Comparison of ENCODE assay signal across 11 cellular contexts in the genomic region with DNA sequence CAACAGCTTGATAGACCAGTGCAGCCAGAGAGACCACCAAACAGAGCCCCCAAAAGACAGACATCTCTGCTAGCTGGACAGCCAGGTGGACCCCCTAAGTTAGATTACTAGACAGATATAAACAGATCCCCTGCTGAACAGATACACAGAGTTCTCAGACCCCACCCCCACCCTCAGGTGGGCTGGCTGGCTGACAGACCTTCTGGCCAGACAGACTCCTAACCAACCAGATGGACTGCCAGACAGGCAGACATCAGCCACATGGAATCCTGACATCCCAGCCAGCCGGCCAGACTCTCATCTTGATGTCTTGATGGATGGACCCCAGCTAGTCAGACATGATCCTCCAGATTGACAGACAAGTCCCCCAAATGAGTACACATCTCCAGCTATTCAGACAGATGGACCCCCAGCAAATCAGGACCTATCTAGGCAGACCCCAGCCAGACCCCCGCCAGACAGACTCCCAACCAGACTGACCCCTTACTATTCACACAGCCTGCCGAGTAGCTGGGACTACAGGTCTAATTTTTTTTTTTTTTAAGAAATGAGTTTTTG. TPM values are rescaled to one million over a fixed set of nuclear protein-coding genes. Genes with fewer than 3 reads are reported as not detected.
DNase-seq lines count a peak whose midpoint lies in the region; ATAC-seq and TF ChIP-seq lines count a peak whose summit lies in the region.
"Had no signal": no experiment of that assay in that cellular context is flagged by ENCODE, and none has a peak within 500 bp of the region (broad histone marks: within the 10 kb centered on the region; RNA-seq: fewer than 3 reads in every experiment).

No MANE protein-coding gene starts in this region.

- peaks cover 37 to 80% of the 10 kb centered on the region in 2 experiments for H3K79me1 ChIP-seq in IMR-90 (ENCODE audit: low read depth in 1 of 2, low read length in 2 of 2)

- no peak for TF ChIP-seq RAD21 in IMR-90 (IDR thresholded peaks at IDR 0.05; ENCODE audit: low read length)

- H2BK120ac ChIP-seq in IMR-90 (ENCODE audit: low read depth, low read length), result no peak overlapping the region

- BruUV-seq in IMR-90 (replicated peaks; lab: Mats Ljungman, UMichigan), result TSS peak; percentile 52
- no TSS peak for BruUV-seq in MCF 10A (replicated peaks; lab: Mats Ljungman, UMichigan)

- peak overlapping the region; percentile 4 for H2AK5ac ChIP-seq in IMR-90 (ENCODE audit: low read depth, low read length)

- H4K8ac ChIP-seq in IMR-90 (ENCODE audit: low read depth in 2 of 2, low read length in 2 of 2), result peak overlapping the region in 1 of 2 experiments; percentile 93; a peak in 1 of 4 replicates

- no peak for ATAC-seq in IMR-90 (ENCODE audit: low read depth)
- no peak for ATAC-seq in HG03520 (IDR thresholded peaks at IDR 0.05; ENCODE audit: unreplicated experiment)

- TF ChIP-seq CTCF in CD14-positive monocyte (IDR thresholded peaks at IDR 0.05) (no peak), IMR-90 (conservative IDR thresholded peaks at IDR 0.05; ENCODE audit: low read depth, low read length) (no peak), MCF 10A (IDR thresholded peaks at IDR 0.05; ENCODE audit: unreplicated experiment) (no peak), nephron (IDR thresholded peaks at IDR 0.05; ENCODE audit: unreplicated experiment in 3 of 3) (no peak)

- peak overlapping the region; percentile 100 for H2AK9ac ChIP-seq in IMR-90 (replicated peaks; ENCODE audit: low read depth, low read length, poor library complexity)

- no peak overlapping the region for H3K18ac ChIP-seq in IMR-90 (ENCODE audit: low read depth, low read length)

- dilution Hi-C loops in IMR-90 (cut with HindIII; ENCODE audit: low sequenced_read_pairs, unreplicated experiment), result no loop called here

- H3K4me3 Mint-ChIP-seq in CD14-positive monocyte (peak overlapping the region; percentile 20 to 96), MCF 10A (ENCODE audit: unreplicated experiment) (peak overlapping the region; percentile 89), nephron (peak overlapping the region; percentile 79 to 94 (median 89))

- CTCF ChIA-PET in IMR-90 (lab: Yijun Ruan, JAX) (interaction anchor here (1.0 kb wide), 1 partner anchor 32 kb away, joined by 3 read pairs; a partner anchor contains a TSS), MCF 10A (lab: Yijun Ruan, JAX) (interaction anchor here (0.6 to 1.7 kb wide), 7 partner anchors 11 to 656 kb away, joined by 3 to 8 read pairs (median 4); a partner anchor contains a TSS)

- TF ChIP-seq POLR2A in IMR-90 (IDR thresholded peaks at IDR 0.05; ENCODE audit: low read depth, low read length), result no peak

- H3K36me3 ChIP-seq in IMR-90 (ENCODE audit: control insufficient read depth, insufficient read depth, low read length), result peaks cover 12% of the 10 kb centered on the region

- intact Hi-C loops in CD14-positive monocyte (cut with micrococcal nuclease) (no loop called here), IMR-90 (cut with micrococcal nuclease) (loop anchor here (2.0 kb wide), 1 partner anchor 17 kb away; no protein-coding TSS in a partner anchor), MCF 10A (cut with micrococcal nuclease) (no loop called here)

- POLR2A ChIA-PET in IMR-90 (lab: Charles Lee; ENCODE audit: unreplicated experiment), result no interaction called here
- POLR2A ChIA-PET in MCF 10A (lab: Yijun Ruan, JAX), result interaction anchor here (0.9 to 1.5 kb wide), 4 partner anchors 11 to 32 kb away, joined by 3 to 14 read pairs (median 4); a partner anchor contains a TSS

- no peak overlapping the region for H2BK15ac ChIP-seq in IMR-90 (ENCODE audit: low read depth, low read length)

- H3K14ac ChIP-seq in IMR-90 (replicated peaks; ENCODE audit: low read depth, low read length), result 0 out of 2 replicates have a peak overlapping the region, but pooled peaks have one; percentile 94

- no peak overlapping the region for H2BK20ac ChIP-seq in IMR-90 (ENCODE audit: low read depth, low read length)

- H3K27ac Mint-ChIP-seq in CD14-positive monocyte, result peak overlapping the region in 6 of 7 donors; percentile 37 to 86 (median 81)
- H3K27ac Mint-ChIP-seq in MCF 10A (ENCODE audit: low read depth, unreplicated experiment), result peak overlapping the region; percentile 42
- H3K27ac Mint-ChIP-seq in nephron, result peak overlapping the region in 2 of 3 experiments; percentile 34 to 47

- peak overlapping the region; percentile 5 for H2AFZ ChIP-seq in IMR-90 (replicated peaks; ENCODE audit: low read length, poor library complexity)

- peaks cover 1% of the 10 kb centered on the region for H4K20me1 ChIP-seq in IMR-90 (ENCODE audit: insufficient read depth, low read length)

- H3K27ac ChIP-seq in IMR-90 (ENCODE audit: insufficient read depth, low read length), result no peak overlapping the region

- H3K9me3 ChIP-seq in IMR-90 (ENCODE audit: control insufficient read depth, insufficient read depth, low read length), result no peaks in the 10 kb centered on the region

- in situ Hi-C loops in IMR-90 (cut with MboI; ENCODE audit: low sequenced_read_pairs), result loop anchor here (25.0 kb wide), 1 partner anchor 738 kb away; a partner anchor contains a TSS

- no peak overlapping the region for H4K91ac ChIP-seq in IMR-90 (ENCODE audit: insufficient read depth, low read depth, low read length)

- H3K27me3 Mint-ChIP-seq in CD14-positive monocyte (ENCODE audit: low read depth in 3 of 3) (peaks cover 0 to 5% (median 4%) of the 10 kb centered on the region in 3 donors), MCF 10A (ENCODE audit: insufficient read depth, unreplicated experiment) (no peaks in the 10 kb centered on the region), nephron (ENCODE audit: low read depth) (no peaks in the 10 kb centered on the region)

- peak overlapping the region; percentile 92 for H3K23ac ChIP-seq in IMR-90 (ENCODE audit: low read depth, low read length)

- no peak overlapping the region for H3K9ac ChIP-seq in IMR-90 (ENCODE audit: low read depth, low read length)

- peaks cover 50 to 55% of the 10 kb centered on the region in 2 donors for H3K36me3 Mint-ChIP-seq in CD14-positive monocyte
- H3K36me3 Mint-ChIP-seq in MCF 10A (ENCODE audit: insufficient read depth, unreplicated experiment), result peaks cover 23% of the 10 kb centered on the region
- peaks cover 11% of the 10 kb centered on the region for H3K36me3 Mint-ChIP-seq in nephron (ENCODE audit: low read depth)

- peaks cover 19% of the 10 kb centered on the region for H3K9me1 ChIP-seq in IMR-90 (ENCODE audit: insufficient read depth, low read length)

- H2BK5ac ChIP-seq in IMR-90 (ENCODE audit: low read depth, low read length, poor library complexity, severe bottlenecking), result no peak overlapping the region

- H3K4ac ChIP-seq in IMR-90 (ENCODE audit: low read depth, low read length), result peak overlapping the region; percentile 97

- DNase-seq in CD14-positive monocyte (ENCODE audit: low spot score) (no peak), IMR-90 (no peak), MCF 10A (ENCODE audit: unreplicated experiment) (no peak), NOMO-1 treated with DMSO at 0.1 percent for 48 hours (lab: John Stamatoyannopoulos, UW; ENCODE audit: unreplicated experiment) (no peak), putamen (ENCODE audit: low spot score) (no peak), MV-4-11 (lab: John Stamatoyannopoulos, UW) (no peak)
- DNase-seq: activated CD4-positive, CD25-positive, alpha-beta regulatory T cell treated with anti-CD3 and anti-CD28 coated beads, Interleukin-2, amount 50 U/mL, for 72 hours; GDM1; NK-92 treated with Interleukin-12 subunit alpha and Interleukin-12 subunit beta, amount 100 ng/mL, for 24 hours had no signal

- WGBS in IMR-90 (ENCODE audit: extremely low coverage in 2 of 2, insufficient read length in 1 of 2), 2 experiments, result no CpG with 5 or more reads among the region's 3 CpGs

- peaks cover 80% of the 10 kb centered on the region for H3K4me1 Mint-ChIP-seq in CD14-positive monocyte
- H3K4me1 Mint-ChIP-seq in MCF 10A (ENCODE audit: insufficient read depth, unreplicated experiment), result peaks cover 28% of the 10 kb centered on the region
- H3K4me1 Mint-ChIP-seq in nephron, result peaks cover 12% of the 10 kb centered on the region

- H3K27me3 ChIP-seq in IMR-90 (ENCODE audit: control insufficient read depth, insufficient read depth, low read length), result no peaks in the 10 kb centered on the region

- H3K4me2 ChIP-seq in IMR-90 (ENCODE audit: low read depth, low read length), result no peak overlapping the region

- H3K4me3 ChIP-seq in IMR-90 (ENCODE audit: insufficient read depth, low read depth, low read length), result no peak overlapping the region

- peaks cover 10% of the 10 kb centered on the region; the same call in 1 of the 2 replicates for H3K4me1 ChIP-seq in IMR-90 (ENCODE audit: control insufficient read depth, insufficient read depth, low read length)

- H4K5ac ChIP-seq in IMR-90 (ENCODE audit: low read depth, low read length), result no peak overlapping the region

- no peak overlapping the region for H3K56ac ChIP-seq in IMR-90 (ENCODE audit: extremely low read depth, insufficient read depth, low read length)

- H3K9me3 Mint-ChIP-seq in CD14-positive monocyte, result peaks cover 0 to 3% (median 0%) of the 10 kb centered on the region in 7 donors
- no peaks in the 10 kb centered on the region for H3K9me3 Mint-ChIP-seq in MCF 10A (ENCODE audit: unreplicated experiment)
- no peaks in the 10 kb centered on the region for H3K9me3 Mint-ChIP-seq in nephron

TF ChIP-seq in IMR-90, 13 proteins besides CTCF, POLR2A, EP300 and RAD21 (continues in another document):
- no peak for TF ChIP-seq MXI1 (IDR thresholded peaks at IDR 0.05; ENCODE audit: borderline replicate concordance, low read depth, low read length)
- TF ChIP-seq SMC3 (IDR thresholded peaks at IDR 0.05; ENCODE audit: low read depth, low read length), result no peak
- TF ChIP-seq, protein P1, sequence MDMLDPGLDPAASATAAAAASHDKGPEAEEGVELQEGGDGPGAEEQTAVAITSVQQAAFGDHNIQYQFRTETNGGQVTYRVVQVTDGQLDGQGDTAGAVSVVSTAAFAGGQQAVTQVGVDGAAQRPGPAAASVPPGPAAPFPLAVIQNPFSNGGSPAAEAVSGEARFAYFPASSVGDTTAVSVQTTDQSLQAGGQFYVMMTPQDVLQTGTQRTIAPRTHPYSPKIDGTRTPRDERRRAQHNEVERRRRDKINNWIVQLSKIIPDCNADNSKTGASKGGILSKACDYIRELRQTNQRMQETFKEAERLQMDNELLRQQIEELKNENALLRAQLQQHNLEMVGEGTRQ (IDR thresholded peaks at IDR 0.05; ENCODE audit: low read depth, low read length), result no peak
- no peak for TF ChIP-seq CEBPB (IDR thresholded peaks at IDR 0.05; ENCODE audit: low read depth, low read length)

RNA-seq across cellular contexts. Expression of a gene that starts 18.0 kb away (rescaled TPM):
- polyA plus RNA-seq in CD14-positive monocyte (100 to 1,000 TPM in 1 of 2 donors, 10 to 100 TPM in 1; 72.2 to 102 TPM), IMR-90 (2012; rRNA removed) (13.4 and 15.5 TPM in 2 replicates)
- total RNA-seq in IMR-90 (2012; rRNA removed) (7.2 and 9.7 TPM in 2 replicates), MCF 10A (2022) (34.4 and 43.1 TPM in 2 replicates)
- 8.1 and 12.2 TPM in 2 replicates for polyA plus RNA-seq in IMR-90 (2012; cell fraction: cytosol; rRNA removed)
- 64.3 and 68.2 TPM in 2 replicates for polyA plus RNA-seq in IMR-90 (2012; cell fraction: nucleus; rRNA removed; ENCODE audit: low replicate concordance)

RNA-seq across cellular contexts. Expression of a gene that starts 31.2 kb away (rescaled TPM):
- polyA plus RNA-seq in CD14-positive monocyte (10 to 100 TPM; 57.6 to 58.5 TPM), IMR-90 (2012; rRNA removed) (169 and 187 TPM in 2 replicates)
- total RNA-seq in IMR-90 (2012; rRNA removed) (127 and 154 TPM in 2 replicates), MCF 10A (2022) (99.8 and 144 TPM in 2 replicates)
- 158 and 206 TPM in 2 replicates for polyA plus RNA-seq in IMR-90 (2012; cell fraction: cytosol; rRNA removed)
- 143 and 362 TPM in 2 replicates for polyA plus RNA-seq in IMR-90 (2012; cell fraction: nucleus; rRNA removed; ENCODE audit: low replicate concordance)
